ENCODE assay signal across 12 cellular contexts in the genomic region with DNA sequence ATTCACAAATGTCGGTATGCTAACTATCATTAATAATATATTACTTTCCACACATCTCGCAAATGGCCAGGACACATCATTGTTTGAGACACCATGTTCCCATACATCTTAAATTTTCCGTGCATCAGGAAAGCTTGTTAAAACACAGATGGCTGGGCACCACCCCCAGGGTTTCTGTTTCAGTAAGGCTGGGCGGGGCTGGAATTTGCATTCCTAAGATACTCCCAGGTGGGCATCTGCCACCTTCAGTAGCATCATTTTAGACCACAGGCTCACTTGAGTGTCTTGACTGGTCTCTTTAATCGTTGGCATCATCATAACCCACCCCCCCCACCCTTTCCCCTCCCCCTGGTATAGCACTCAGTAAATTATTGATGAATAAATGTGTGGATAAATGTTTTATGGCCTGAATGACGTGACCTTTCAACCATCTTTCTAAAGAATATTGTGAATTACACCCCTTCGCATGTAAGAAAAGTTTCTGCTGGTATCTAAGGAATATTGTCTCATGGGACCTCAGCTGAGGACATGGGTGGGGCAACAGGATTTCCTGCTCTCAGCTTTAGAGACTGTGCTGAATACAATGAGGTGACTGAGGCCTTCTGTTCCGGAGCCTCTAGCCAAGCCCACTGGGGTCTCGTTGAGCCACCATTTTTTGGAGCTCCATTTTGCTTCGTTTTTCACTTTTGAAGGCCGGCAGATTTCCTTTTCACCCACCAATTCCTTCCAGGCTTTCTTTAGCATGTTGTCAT.
A peak's percentile ranks its signal among the peaks of the same experiment; 100 is the strongest.
DNase-seq lines count a peak whose midpoint lies in the region; ATAC-seq and TF ChIP-seq lines count a peak whose summit lies in the region.
"Had no signal": no experiment of that assay in that cellular context is flagged by ENCODE, and none has a peak within 500 bp of the region (broad histone marks: within the 10 kb centered on the region; RNA-seq: fewer than 3 reads in every experiment).

No MANE protein-coding gene starts in this region.

- H3K36me3 Mint-ChIP-seq in activated CD4-positive, alpha-beta T cell treated with anti-CD3 and anti-CD28 coated beads, Interleukin-2, amount 10 ng/mL, durations not matched to agents 7 days and 5 days (ENCODE audit: low read depth) = peaks cover 76% of the 10 kb centered on the region

- TF ChIP-seq CTCF in lower lobe of right lung (IDR thresholded peaks at IDR 0.05) = no peak
- TF ChIP-seq CTCF in thyroid gland (IDR thresholded peaks at IDR 0.05) = no peak

- H3K4me1 ChIP-seq in lower lobe of right lung = peaks cover 41% of the 10 kb centered on the region
- H3K4me1 ChIP-seq in thyroid gland = peaks cover 4 to 29% of the 10 kb centered on the region in 2 donors

- no peaks in the 10 kb centered on the region for H3K36me3 ChIP-seq in lower lobe of right lung
- H3K36me3 ChIP-seq in thyroid gland = no peaks in the 10 kb centered on the region
- H3K36me3 ChIP-seq: thoracic aorta had no signal

- H3K27me3 Mint-ChIP-seq in activated CD4-positive, alpha-beta T cell treated with anti-CD3 and anti-CD28 coated beads, Interleukin-2, amount 10 ng/mL, durations not matched to agents 7 days and 5 days = no peaks in the 10 kb centered on the region

- H3K4me1 Mint-ChIP-seq in activated CD4-positive, alpha-beta T cell treated with anti-CD3 and anti-CD28 coated beads, Interleukin-2, amount 10 ng/mL, durations not matched to agents 7 days and 5 days = peaks cover 72% of the 10 kb centered on the region

- POLR2A ChIA-PET in activated CD4-positive, alpha-beta T cell treated with anti-CD3 and anti-CD28 coated beads, Interleukin-2, amount 10 ng/mL, durations not matched to agents 7 days and 5 days (lab: Charles Lee) = no interaction called here

- WGBS in thyroid gland, 2 donors = 85% methylated on average over 11 of the region's 11 CpGs

- H3K9me3 ChIP-seq in lower lobe of right lung (no peaks in the 10 kb centered on the region), thyroid gland (no peaks in the 10 kb centered on the region)
- H3K9me3 ChIP-seq: thoracic aorta had no signal

- H3K4me3 Mint-ChIP-seq in activated CD4-positive, alpha-beta T cell treated with anti-CD3 and anti-CD28 coated beads, Interleukin-2, amount 10 ng/mL, durations not matched to agents 7 days and 5 days = no peak overlapping the region
- H3K4me3 Mint-ChIP-seq: HFFc6 had no signal

- peak overlapping the region; percentile 74 for H3K27ac Mint-ChIP-seq in activated CD4-positive, alpha-beta T cell treated with anti-CD3 and anti-CD28 coated beads, Interleukin-2, amount 10 ng/mL, durations not matched to agents 7 days and 5 days
- H3K27ac Mint-ChIP-seq: HFFc6 had no signal

- ATAC-seq in lower lobe of right lung = peak; percentile 56 to 72
- ATAC-seq in HG03469 (IDR thresholded peaks at IDR 0.05; ENCODE audit: unreplicated experiment) = no peak

- H3K27me3 ChIP-seq in lower lobe of right lung (ENCODE audit: low read depth) (no peaks in the 10 kb centered on the region), thyroid gland (no peaks in the 10 kb centered on the region)

- H3K4me3 ChIP-seq in lower lobe of right lung (no peak overlapping the region), thyroid gland (replicated peaks in 1 of 3) (no peak overlapping the region)
- H3K4me3 ChIP-seq: thoracic aorta had no signal

- H3K9me3 Mint-ChIP-seq in activated CD4-positive, alpha-beta T cell treated with anti-CD3 and anti-CD28 coated beads, Interleukin-2, amount 10 ng/mL, durations not matched to agents 7 days and 5 days = peaks cover 43% of the 10 kb centered on the region
- H3K9me3 Mint-ChIP-seq: HFFc6 had no signal

- TF ChIP-seq POLR2A in thyroid gland (IDR thresholded peaks at IDR 0.05) = no peak

- H3K27ac ChIP-seq in cingulate gyrus (ENCODE audit: low read depth, low read length) (peak overlapping the region; percentile 20), lower lobe of right lung (peak overlapping the region; percentile 76), thyroid gland (peak overlapping the region; percentile 14 to 59 (median 43))
- H3K27ac ChIP-seq: thoracic aorta had no signal

- intact Hi-C loops in lower lobe of right lung (cut with DNase I) = no loop called here
- intact Hi-C loops in thyroid gland (cut with DNase I) = no loop called here

- CTCF ChIA-PET in activated CD4-positive, alpha-beta T cell treated with anti-CD3 and anti-CD28 coated beads, Interleukin-2, amount 10 ng/mL, durations not matched to agents 7 days and 5 days (lab: Charles Lee) = interaction anchor here (0.8 kb wide), 1 partner anchor 9 kb away, joined by 3 read pairs; no protein-coding TSS in a partner anchor

- DNase-seq in activated CD4-positive, alpha-beta T cell treated with anti-CD3 and anti-CD28 coated beads, Interleukin-2, amount 10 ng/mL, durations not matched to agents 7 days and 5 days = no peak
- DNase-seq in activated CD4-positive, alpha-beta T cell treated with anti-CD3 and anti-CD28 coated beads, Interleukin-2, amount 50 U/mL, for 1 hour = no peak
- DNase-seq in lower lobe of right lung (no peak), thyroid gland (no peak), MV-4-11 (lab: John Stamatoyannopoulos, UW) (no peak)
- DNase-seq in stimulated activated CD4-positive, alpha-beta T cell treated with anti-CD3 and anti-CD28 coated beads, Interleukin-4, amount 100 ng/mL, for 1 hour = no peak
- DNase-seq: amygdala, HFFc6, NCI-H1417 treated with DMSO at 0.1 percent for 48 hours had no signal

Comparison
In these comparisons a context has a peak if more than half of its experiments do, and no peak if none do; other contexts are left out.
1. H3K27ac ChIP-seq: peak in every context shown above with its lines; median percentile 76 in lower lobe of right lung; 43 in thyroid gland; 20 in cingulate gyrus.